In the genomic region with DNA sequence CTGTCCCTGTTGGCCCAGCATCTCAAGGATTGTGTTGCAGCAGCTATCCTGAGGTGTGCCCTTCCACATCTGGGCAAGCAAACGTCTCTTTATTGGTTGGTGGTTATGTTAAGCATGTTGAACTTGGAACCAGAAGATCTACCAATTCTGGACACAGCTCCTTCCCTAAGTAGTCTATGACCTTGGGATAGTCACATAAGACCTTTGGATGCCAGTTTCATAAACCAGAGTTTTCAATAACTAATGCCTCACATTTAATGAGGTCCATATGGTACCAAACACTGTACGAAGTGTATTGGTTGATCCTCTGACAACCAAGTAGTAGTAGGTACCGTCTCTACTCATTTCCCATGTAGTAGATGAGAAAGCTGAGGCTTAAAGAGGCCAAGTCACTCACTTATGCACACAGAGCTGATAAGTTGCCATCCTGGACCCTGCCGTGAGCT, we compare ENCODE assay signal across 2 cellular contexts.
A peak's percentile ranks its signal among the peaks of the same experiment; 100 is the strongest.
TF ChIP-seq lines count a peak whose summit lies in the region.

No MANE protein-coding gene starts in this region.

TF ChIP-seq in A549, 52 proteins besides CTCF, POLR2A, EP300 and RAD21:
- TF ChIP-seq POLR2AphosphoS2 (conservative IDR thresholded peaks at IDR 0.05; ENCODE audit: low read length) (peak; percentile 76; the same call in 1 of the 2 replicates), ZSCAN20 (CRISPR knock-in tag; IDR thresholded peaks at IDR 0.05) (no peak), TFCP2L1 (CRISPR knock-in tag; IDR thresholded peaks at IDR 0.05) (peak; percentile 83), FOSB (CRISPR knock-in tag; IDR thresholded peaks at IDR 0.05) (no peak; the same call in none of the 2 replicates), GATA3 (IDR thresholded peaks at IDR 0.05; ENCODE audit: borderline replicate concordance) (peak; percentile 44), TP53 (CRISPR knock-in tag; IDR thresholded peaks at IDR 0.05) (peak; percentile 72), JUN (IDR thresholded peaks at IDR 0.05) (peak; percentile 8 to 28; a peak in 2 of 5 replicates), HOXA7 (CRISPR knock-in tag; IDR thresholded peaks at IDR 0.05) (peak; percentile 94; the same call in 1 of the 2 replicates)
- TF ChIP-seq, protein P1, sequence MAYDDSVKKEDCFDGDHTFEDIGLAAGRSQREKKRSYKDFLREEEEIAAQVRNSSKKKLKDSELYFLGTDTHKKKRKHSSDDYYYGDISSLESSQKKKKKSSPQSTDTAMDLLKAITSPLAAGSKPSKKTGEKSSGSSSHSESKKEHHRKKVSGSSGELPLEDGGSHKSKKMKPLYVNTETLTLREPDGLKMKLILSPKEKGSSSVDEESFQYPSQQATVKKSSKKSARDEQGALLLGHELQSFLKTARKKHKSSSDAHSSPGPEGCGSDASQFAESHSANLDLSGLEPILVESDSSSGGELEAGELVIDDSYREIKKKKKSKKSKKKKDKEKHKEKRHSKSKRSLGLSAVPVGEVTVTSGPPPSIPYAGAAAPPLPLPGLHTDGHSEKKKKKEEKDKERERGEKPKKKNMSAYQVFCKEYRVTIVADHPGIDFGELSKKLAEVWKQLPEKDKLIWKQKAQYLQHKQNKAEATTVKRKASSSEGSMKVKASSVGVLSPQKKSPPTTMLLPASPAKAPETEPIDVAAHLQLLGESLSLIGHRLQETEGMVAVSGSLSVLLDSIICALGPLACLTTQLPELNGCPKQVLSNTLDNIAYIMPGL (CRISPR knock-in tag; IDR thresholded peaks at IDR 0.05; ENCODE audit: borderline replicate concordance) = peak; percentile 62; the same call in 1 of the 2 replicates
- TF ChIP-seq, protein P2, sequence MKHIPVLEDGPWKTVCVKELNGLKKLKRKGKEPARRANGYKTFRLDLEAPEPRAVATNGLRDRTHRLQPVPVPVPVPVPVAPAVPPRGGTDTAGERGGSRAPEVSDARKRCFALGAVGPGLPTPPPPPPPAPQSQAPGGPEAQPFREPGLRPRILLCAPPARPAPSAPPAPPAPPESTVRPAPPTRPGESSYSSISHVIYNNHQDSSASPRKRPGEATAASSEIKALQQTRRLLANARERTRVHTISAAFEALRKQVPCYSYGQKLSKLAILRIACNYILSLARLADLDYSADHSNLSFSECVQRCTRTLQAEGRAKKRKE (CRISPR knock-in tag; IDR thresholded peaks at IDR 0.05; ENCODE audit: low read depth) = no peak
- TF ChIP-seq, protein P3, sequence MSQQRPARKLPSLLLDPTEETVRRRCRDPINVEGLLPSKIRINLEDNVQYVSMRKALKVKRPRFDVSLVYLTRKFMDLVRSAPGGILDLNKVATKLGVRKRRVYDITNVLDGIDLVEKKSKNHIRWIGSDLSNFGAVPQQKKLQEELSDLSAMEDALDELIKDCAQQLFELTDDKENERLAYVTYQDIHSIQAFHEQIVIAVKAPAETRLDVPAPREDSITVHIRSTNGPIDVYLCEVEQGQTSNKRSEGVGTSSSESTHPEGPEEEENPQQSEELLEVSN (IDR thresholded peaks at IDR 0.05; ENCODE audit: borderline replicate concordance, low read depth) = 0 out of 2 replicates have a peak, but pooled peaks have one; percentile 16
- TF ChIP-seq, protein P4, sequence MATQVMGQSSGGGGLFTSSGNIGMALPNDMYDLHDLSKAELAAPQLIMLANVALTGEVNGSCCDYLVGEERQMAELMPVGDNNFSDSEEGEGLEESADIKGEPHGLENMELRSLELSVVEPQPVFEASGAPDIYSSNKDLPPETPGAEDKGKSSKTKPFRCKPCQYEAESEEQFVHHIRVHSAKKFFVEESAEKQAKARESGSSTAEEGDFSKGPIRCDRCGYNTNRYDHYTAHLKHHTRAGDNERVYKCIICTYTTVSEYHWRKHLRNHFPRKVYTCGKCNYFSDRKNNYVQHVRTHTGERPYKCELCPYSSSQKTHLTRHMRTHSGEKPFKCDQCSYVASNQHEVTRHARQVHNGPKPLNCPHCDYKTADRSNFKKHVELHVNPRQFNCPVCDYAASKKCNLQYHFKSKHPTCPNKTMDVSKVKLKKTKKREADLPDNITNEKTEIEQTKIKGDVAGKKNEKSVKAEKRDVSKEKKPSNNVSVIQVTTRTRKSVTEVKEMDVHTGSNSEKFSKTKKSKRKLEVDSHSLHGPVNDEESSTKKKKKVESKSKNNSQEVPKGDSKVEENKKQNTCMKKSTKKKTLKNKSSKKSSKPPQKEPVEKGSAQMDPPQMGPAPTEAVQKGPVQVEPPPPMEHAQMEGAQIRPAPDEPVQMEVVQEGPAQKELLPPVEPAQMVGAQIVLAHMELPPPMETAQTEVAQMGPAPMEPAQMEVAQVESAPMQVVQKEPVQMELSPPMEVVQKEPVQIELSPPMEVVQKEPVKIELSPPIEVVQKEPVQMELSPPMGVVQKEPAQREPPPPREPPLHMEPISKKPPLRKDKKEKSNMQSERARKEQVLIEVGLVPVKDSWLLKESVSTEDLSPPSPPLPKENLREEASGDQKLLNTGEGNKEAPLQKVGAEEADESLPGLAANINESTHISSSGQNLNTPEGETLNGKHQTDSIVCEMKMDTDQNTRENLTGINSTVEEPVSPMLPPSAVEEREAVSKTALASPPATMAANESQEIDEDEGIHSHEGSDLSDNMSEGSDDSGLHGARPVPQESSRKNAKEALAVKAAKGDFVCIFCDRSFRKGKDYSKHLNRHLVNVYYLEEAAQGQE (IDR thresholded peaks at IDR 0.05) = peak; percentile 10; the same call in 1 of the 2 replicates
- TF ChIP-seq, protein P5, sequence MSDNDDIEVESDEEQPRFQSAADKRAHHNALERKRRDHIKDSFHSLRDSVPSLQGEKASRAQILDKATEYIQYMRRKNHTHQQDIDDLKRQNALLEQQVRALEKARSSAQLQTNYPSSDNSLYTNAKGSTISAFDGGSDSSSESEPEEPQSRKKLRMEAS (IDR thresholded peaks at IDR 0.05) = peak; percentile 11; the same call in 1 of the 2 replicates

TF ChIP-seq in HCT116, 20 proteins besides CTCF, POLR2A, EP300 and RAD21:
- TF ChIP-seq, protein P6, sequence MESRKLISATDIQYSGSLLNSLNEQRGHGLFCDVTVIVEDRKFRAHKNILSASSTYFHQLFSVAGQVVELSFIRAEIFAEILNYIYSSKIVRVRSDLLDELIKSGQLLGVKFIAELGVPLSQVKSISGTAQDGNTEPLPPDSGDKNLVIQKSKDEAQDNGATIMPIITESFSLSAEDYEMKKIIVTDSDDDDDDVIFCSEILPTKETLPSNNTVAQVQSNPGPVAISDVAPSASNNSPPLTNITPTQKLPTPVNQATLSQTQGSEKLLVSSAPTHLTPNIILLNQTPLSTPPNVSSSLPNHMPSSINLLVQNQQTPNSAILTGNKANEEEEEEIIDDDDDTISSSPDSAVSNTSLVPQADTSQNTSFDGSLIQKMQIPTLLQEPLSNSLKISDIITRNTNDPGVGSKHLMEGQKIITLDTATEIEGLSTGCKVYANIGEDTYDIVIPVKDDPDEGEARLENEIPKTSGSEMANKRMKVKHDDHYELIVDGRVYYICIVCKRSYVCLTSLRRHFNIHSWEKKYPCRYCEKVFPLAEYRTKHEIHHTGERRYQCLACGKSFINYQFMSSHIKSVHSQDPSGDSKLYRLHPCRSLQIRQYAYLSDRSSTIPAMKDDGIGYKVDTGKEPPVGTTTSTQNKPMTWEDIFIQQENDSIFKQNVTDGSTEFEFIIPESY (IDR thresholded peaks at IDR 0.05; ENCODE audit: extremely low read depth, insufficient replicate concordance, low read length) = no peak
- TF ChIP-seq, protein P4 (IDR thresholded peaks at IDR 0.05; ENCODE audit: low read depth) = no peak
- TF ChIP-seq SIN3A (IDR thresholded peaks at IDR 0.05; ENCODE audit: low read depth) (0 out of 2 replicates have a peak, but pooled peaks have one; percentile 5), POLR2AphosphoS5 (IDR thresholded peaks at IDR 0.05; ENCODE audit: low read depth, low read length) (peak; percentile 17; the same call in 1 of the 2 replicates)
